ENCODE assay signal across 15 cellular contexts in the genomic region with DNA sequence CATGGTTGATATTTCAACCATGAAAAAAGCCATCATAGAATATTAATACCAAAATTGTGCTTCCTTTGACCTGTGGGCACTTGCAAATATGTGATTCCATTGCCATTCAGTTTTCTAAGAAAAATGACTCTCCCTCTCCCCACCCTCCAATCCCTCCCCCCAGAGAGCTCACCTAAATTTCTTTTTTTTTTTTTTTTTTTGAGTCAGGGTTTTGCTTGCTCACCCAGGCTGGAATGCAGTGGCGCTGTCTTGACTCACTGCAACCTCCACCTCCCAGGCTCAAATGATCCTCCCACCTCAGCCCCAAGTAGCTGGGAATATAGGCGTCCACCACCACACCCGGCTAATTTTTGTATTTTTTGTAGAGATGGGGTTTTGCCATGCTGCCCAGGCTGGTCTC. TPM values are rescaled to one million over a fixed set of nuclear protein-coding genes. Genes with fewer than 3 reads are reported as not detected.
DNase-seq lines count a peak whose midpoint lies in the region; TF ChIP-seq lines count a peak whose summit lies in the region.
"Had no signal": no experiment of that assay in that cellular context is flagged by ENCODE, and none has a peak within 500 bp of the region (broad histone marks: within the 10 kb centered on the region; RNA-seq: fewer than 3 reads in every experiment).

No MANE protein-coding gene starts in this region.

- no peaks in the 10 kb centered on the region for H3K9me2 ChIP-seq in OCI-LY1 (ENCODE audit: low read depth, low read length)

- H3K79me2 ChIP-seq in OCI-LY1 (ENCODE audit: insufficient read depth, low read length) (peaks cover 3% of the 10 kb centered on the region; the same call in 1 of the 2 replicates), osteoblast (ENCODE audit: insufficient read depth, low read length) (peaks cover 28% of the 10 kb centered on the region)

- H3K9me3 ChIP-seq in OCI-LY1 (ENCODE audit: low read length): no peaks in the 10 kb centered on the region
- H3K9me3 ChIP-seq in osteoblast (ENCODE audit: low read depth, low read length): no peaks in the 10 kb centered on the region
- H3K9me3 ChIP-seq: left lung had no signal

- H3K27ac ChIP-seq in OCI-LY1 (ENCODE audit: low read depth, low read length, poor library complexity, severe bottlenecking) (peak overlapping the region; percentile 68), osteoblast (ENCODE audit: low read depth, low read length) (peak overlapping the region; percentile 42)
- H3K27ac ChIP-seq: left lung had no signal

- H4K20me1 ChIP-seq in OCI-LY1 (ENCODE audit: insufficient read depth, low read length): no peaks in the 10 kb centered on the region
- no peaks in the 10 kb centered on the region for H4K20me1 ChIP-seq in osteoblast (ENCODE audit: insufficient read depth, low read length)

- DNase-seq in ELF-1 (ENCODE audit: low read depth, low spot score) (peak; percentile 19), cardiac fibroblast (ENCODE audit: low read depth in 2 of 2) (peak; percentile 37 to 91), osteoblast (ENCODE audit: insufficient read length, low spot score, missing footprints) (no peak), CD1c-positive myeloid dendritic cell (ENCODE audit: extremely low spot score) (no peak), NCI-H1694 (lab: John Stamatoyannopoulos, UW) (no peak), Kasumi-1 (lab: John Stamatoyannopoulos, UW) (no peak)
- DNase-seq: activated effector memory CD4-positive, alpha-beta T cell treated with Interleukin-2 at 50 U/mL for 16 hours; DMS153; left lung; NCI-H510A treated with DMSO at 0.1 percent for 48 hours; nucleus accumbens; SHP77 treated with DMSO at 0.1 percent for 48 hours; stimulated activated CD4-positive, alpha-beta T cell treated with anti-CD3 and anti-CD28 coated beads, Interleukin-1b, Interleukin-23, amount 100 ng/mL, for 48 hours; stimulated activated naive B cell treated with anti-CD40 and anti-IgM and Interleukin-4, amounts not matched to agents 10 μg/mL and 1 μg/mL and 100 μg/mL, for 72 hours had no signal

- H3K4me3 ChIP-seq in OCI-LY1 (ENCODE audit: low read depth, low read length, poor library complexity, severe bottlenecking) (peak overlapping the region; percentile 13), cardiac fibroblast (replicated peaks in 1 of 2; ENCODE audit: low read depth in 2 of 2, low read length in 2 of 2) (no peak overlapping the region), osteoblast (ENCODE audit: insufficient read depth, low read length) (no peak overlapping the region)
- H3K4me3 ChIP-seq: left lung had no signal

- H3K4me2 ChIP-seq in OCI-LY1 (ENCODE audit: low read length) (peak overlapping the region; percentile 47), osteoblast (ENCODE audit: insufficient read depth, low read length) (peak overlapping the region; percentile 16)

- TF ChIP-seq CTCF in OCI-LY1 (IDR thresholded peaks at IDR 0.05; ENCODE audit: low read length): no peak
- no peak for TF ChIP-seq CTCF in cardiac fibroblast (IDR thresholded peaks at IDR 0.05; ENCODE audit: low read depth, low read length)
- TF ChIP-seq CTCF in osteoblast (IDR thresholded peaks at IDR 0.05; ENCODE audit: extremely low read depth, low read depth, low read length): no peak

- H3K4me1 ChIP-seq in OCI-LY1 (ENCODE audit: insufficient read depth, low read length, severe bottlenecking) (peaks cover 97% of the 10 kb centered on the region), osteoblast (ENCODE audit: insufficient read depth, low read length) (peaks cover 26% of the 10 kb centered on the region)

- H3K9ac ChIP-seq in OCI-LY1 (ENCODE audit: low read length): no peak overlapping the region; the same call in 1 of the 2 replicates

- H2AFZ ChIP-seq in OCI-LY1 (ENCODE audit: low read length): no peak overlapping the region
- no peak overlapping the region for H2AFZ ChIP-seq in osteoblast (ENCODE audit: low read length)

- H3K27me3 ChIP-seq in OCI-LY1 (ENCODE audit: insufficient read depth, low read length): no peaks in the 10 kb centered on the region
- no peaks in the 10 kb centered on the region for H3K27me3 ChIP-seq in osteoblast (ENCODE audit: insufficient read depth, low read length)
- H3K27me3 ChIP-seq: left lung had no signal

- peaks cover 18% of the 10 kb centered on the region for H3K36me3 ChIP-seq in OCI-LY1 (ENCODE audit: insufficient read depth, low read length)
- peaks cover 31% of the 10 kb centered on the region for H3K36me3 ChIP-seq in osteoblast (ENCODE audit: insufficient read depth, low read length)
- H3K36me3 ChIP-seq: left lung had no signal

- H3F3A ChIP-seq in OCI-LY1 (ENCODE audit: insufficient read depth, low read length): no peaks in the 10 kb centered on the region; the same call in 1 of the 2 replicates

RNA-seq across cellular contexts. Expression of gene SNX25, which starts 47.0 kb away (rescaled TPM):
- 66.3 and 98.1 TPM in 2 replicates for total RNA-seq in osteoblast

RNA-seq across cellular contexts. Expression of gene CFAP97, which starts 52.6 kb away (rescaled TPM):
- 74.3 and 77.1 TPM in 2 replicates for total RNA-seq in osteoblast

Comparison
In these comparisons a context has a peak if more than half of its experiments do, and no peak if none do; other contexts are left out.
1. DNase-seq: peak in ELF-1 (single experiment) and cardiac fibroblast (2 of 2); none in osteoblast (single experiment), CD1c-positive myeloid dendritic cell (single experiment), NCI-H1694 (single experiment) and Kasumi-1 (0 of 2).